ENCODE assay signal across 8 cellular contexts in genomic region chr13:94710881-94711560, GRCh38. TPM values are rescaled to one million over a fixed set of nuclear protein-coding genes. Genes with fewer than 3 reads are reported as not detected.
DNase-seq lines count a peak whose midpoint lies in the region; ATAC-seq and TF ChIP-seq lines count a peak whose summit lies in the region.

No MANE protein-coding gene starts in this region.

- no peaks in the 10 kb centered on the region for H3K9me3 ChIP-seq in CD8-positive, alpha-beta T cell (ENCODE audit: low read length)

- H3K4me3 ChIP-seq in CD8-positive, alpha-beta T cell (ENCODE audit: low read depth, low read length), result no peak overlapping the region

- DNase-seq in CD8-positive, alpha-beta T cell, result no peak
- DNase-seq in activated CD8-positive, alpha-beta T cell treated with anti-CD3 and anti-CD28 coated beads for 36 hours, result peak; percentile 27
- DNase-seq in left kidney (ENCODE audit: low read depth, low spot score) (peak; percentile 31), cerebellar cortex (ENCODE audit: low spot score) (no peak)
- no peak for DNase-seq in central memory CD4-positive, alpha-beta T cell

- no peak for TF ChIP-seq CTCF in CD8-positive, alpha-beta T cell (IDR thresholded peaks at IDR 0.05)
- TF ChIP-seq CTCF in activated CD8-positive, alpha-beta T cell treated with anti-CD3 and anti-CD28 coated beads for 36 hours (IDR thresholded peaks at IDR 0.05), result no peak

- intact Hi-C loops in CD8-positive, alpha-beta T cell (cut with DNase I, micrococcal nuclease), result no loop called here
- intact Hi-C loops in activated CD8-positive, alpha-beta T cell treated with anti-CD3 and anti-CD28 coated beads for 36 hours (cut with micrococcal nuclease), result loop anchor here (2.0 kb wide), 1 partner anchor 50 kb away; no protein-coding TSS in a partner anchor

- peaks cover 19% of the 10 kb centered on the region for H3K4me1 Mint-ChIP-seq in CD8-positive, alpha-beta T cell (ENCODE audit: low read depth)
- H3K4me1 Mint-ChIP-seq in activated CD8-positive, alpha-beta T cell treated with anti-CD3 and anti-CD28 coated beads for 36 hours (ENCODE audit: low read depth), result peaks cover 27% of the 10 kb centered on the region

- H3K4me3 Mint-ChIP-seq in CD8-positive, alpha-beta T cell, result peak overlapping the region; percentile 42
- peak overlapping the region; percentile 45 for H3K4me3 Mint-ChIP-seq in activated CD8-positive, alpha-beta T cell treated with anti-CD3 and anti-CD28 coated beads for 36 hours

- ATAC-seq in CD8-positive, alpha-beta T cell, result no peak
- ATAC-seq in GM18907 (IDR thresholded peaks at IDR 0.05; ENCODE audit: unreplicated experiment) (peak; percentile 62), HG03432 (IDR thresholded peaks at IDR 0.05; ENCODE audit: unreplicated experiment) (peak; percentile 73), HG02981 (IDR thresholded peaks at IDR 0.05; ENCODE audit: unreplicated experiment) (no peak)
- peak; percentile 73 for ATAC-seq in activated CD8-positive, alpha-beta T cell treated with anti-CD3 and anti-CD28 coated beads for 36 hours

- peaks cover 30% of the 10 kb centered on the region for H3K27me3 ChIP-seq in CD8-positive, alpha-beta T cell (ENCODE audit: insufficient read depth, low read length)

- H3K36me3 ChIP-seq in CD8-positive, alpha-beta T cell (ENCODE audit: insufficient read depth, low read length), result no peaks in the 10 kb centered on the region

- no peak overlapping the region for H3K27ac ChIP-seq in CD8-positive, alpha-beta T cell (ENCODE audit: low read depth, low read length)

- peaks cover 70% of the 10 kb centered on the region for H3K27me3 Mint-ChIP-seq in CD8-positive, alpha-beta T cell (ENCODE audit: low read depth)
- H3K27me3 Mint-ChIP-seq in activated CD8-positive, alpha-beta T cell treated with anti-CD3 and anti-CD28 coated beads for 36 hours, result peaks cover 69% of the 10 kb centered on the region

- CTCF ChIA-PET in CD8-positive, alpha-beta T cell (lab: Charles Lee), result no interaction called here
- CTCF ChIA-PET in activated CD8-positive, alpha-beta T cell treated with anti-CD3 and anti-CD28 coated beads for 36 hours (lab: Charles Lee), result interaction anchor here (1.4 kb wide), 1 partner anchor 37 kb away, joined by 7 read pairs; no protein-coding TSS in a partner anchor

- POLR2A ChIA-PET in CD8-positive, alpha-beta T cell (lab: Charles Lee), result no interaction called here
- POLR2A ChIA-PET in activated CD8-positive, alpha-beta T cell treated with anti-CD3 and anti-CD28 coated beads for 36 hours (lab: Charles Lee), result no interaction called here

- no peaks in the 10 kb centered on the region for H3K9me3 Mint-ChIP-seq in CD8-positive, alpha-beta T cell
- H3K9me3 Mint-ChIP-seq in activated CD8-positive, alpha-beta T cell treated with anti-CD3 and anti-CD28 coated beads for 36 hours, result no peaks in the 10 kb centered on the region

- H3K36me3 Mint-ChIP-seq in CD8-positive, alpha-beta T cell, result no peaks in the 10 kb centered on the region
- H3K36me3 Mint-ChIP-seq in activated CD8-positive, alpha-beta T cell treated with anti-CD3 and anti-CD28 coated beads for 36 hours (ENCODE audit: low read depth), result no peaks in the 10 kb centered on the region

- H3K4me1 ChIP-seq in CD8-positive, alpha-beta T cell (ENCODE audit: insufficient read depth, low read length), result peaks cover 18% of the 10 kb centered on the region

- no peak overlapping the region for H3K27ac Mint-ChIP-seq in CD8-positive, alpha-beta T cell
- no peak overlapping the region for H3K27ac Mint-ChIP-seq in activated CD8-positive, alpha-beta T cell treated with anti-CD3 and anti-CD28 coated beads for 36 hours

RNA-seq across cellular contexts. Expression of gene SOX21, which starts 1.3 kb away (rescaled TPM):
- total RNA-seq in CD8-positive, alpha-beta T cell, result not detected
- total RNA-seq in activated CD8-positive, alpha-beta T cell treated with anti-CD3 and anti-CD28 coated beads for 36 hours, result not detected

Comparison
In these comparisons a context has a peak if more than half of its experiments do, and no peak if none do; other contexts are left out.
1. ATAC-seq: peak in GM18907 (single experiment), HG03432 (single experiment) and activated CD8-positive, alpha-beta T cell treated with anti-CD3 and anti-CD28 coated beads for 36 hours (single experiment); none in CD8-positive, alpha-beta T cell (single experiment) and HG02981 (single experiment).
2. DNase-seq: peak in activated CD8-positive, alpha-beta T cell treated with anti-CD3 and anti-CD28 coated beads for 36 hours (single experiment) and left kidney (single experiment); none in CD8-positive, alpha-beta T cell (0 of 7), cerebellar cortex (single experiment) and central memory CD4-positive, alpha-beta T cell (single experiment).